In the genomic region with DNA sequence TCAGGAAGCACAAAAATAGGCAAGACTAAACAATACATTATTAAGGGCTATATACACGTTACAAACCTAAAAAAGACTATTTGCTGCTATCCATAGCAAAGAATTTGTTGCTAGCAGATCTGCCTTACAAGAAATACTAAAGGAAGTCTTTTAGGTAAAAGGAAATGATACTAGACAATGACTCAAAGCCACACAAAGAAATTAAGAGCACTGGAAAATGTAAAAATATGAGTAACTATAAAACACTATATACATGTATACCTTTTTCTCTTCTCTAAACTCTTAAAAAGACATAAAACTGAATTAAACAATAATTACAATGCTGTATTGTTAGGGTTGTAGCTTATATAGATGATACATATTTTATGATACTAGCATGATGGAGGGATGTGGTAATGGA, we compare ENCODE assay signal across 21 cellular contexts. TPM values are rescaled to one million over a fixed set of nuclear protein-coding genes. Genes with fewer than 3 reads are reported as not detected.
DNase-seq lines count a peak whose midpoint lies in the region; ATAC-seq, FAIRE-seq and TF ChIP-seq lines count a peak whose summit lies in the region.
"Had no signal": no experiment of that assay in that cellular context is flagged by ENCODE, and none has a peak within 500 bp of the region (broad histone marks: within the 10 kb centered on the region; RNA-seq: fewer than 3 reads in every experiment).

No MANE protein-coding gene starts in this region.

- H2AFZ ChIP-seq in SU-DHL-6 (ENCODE audit: low read depth, low read length, severe bottlenecking), result no peak overlapping the region

- intact Hi-C loops in activated CD8-positive, alpha-beta T cell treated with anti-CD3 and anti-CD28 coated beads for 36 hours (cut with micrococcal nuclease), result no loop called here
- intact Hi-C loops in sciatic nerve (cut with DNase I), result no loop called here

- no peak overlapping the region for H3K9ac ChIP-seq in SU-DHL-6 (ENCODE audit: low read length)

- H3K4me3 ChIP-seq in SU-DHL-6 (ENCODE audit: insufficient read depth, low read length, poor library complexity, severe bottlenecking) (no peak overlapping the region), bronchial epithelial cell (ENCODE audit: low read depth, low read length) (no peak overlapping the region)
- H3K4me3 ChIP-seq: K562 had no signal

- no peaks in the 10 kb centered on the region for H4K20me1 ChIP-seq in SU-DHL-6 (ENCODE audit: low read depth, low read length)

- peak; percentile 45 for ATAC-seq in activated CD8-positive, alpha-beta T cell treated with anti-CD3 and anti-CD28 coated beads for 36 hours
- no peak for ATAC-seq in activated CD8-positive, alpha-beta T cell treated with anti-CD3 and anti-CD28 coated beads, Interleukin-2, amount 10 ng/mL, durations not matched to agents 7 days and 5 days
- ATAC-seq in sciatic nerve, result no peak
- ATAC-seq: K562 had no signal

- peaks cover 93% of the 10 kb centered on the region for H3K79me2 ChIP-seq in SU-DHL-6 (ENCODE audit: insufficient read depth, low read length)

- FAIRE-seq in bronchial epithelial cell (lab: Jason Lieb, UNC), result no peak
- FAIRE-seq: H54, K562, RCC 7860 had no signal

- no peak overlapping the region for H3K4me3 Mint-ChIP-seq in activated CD8-positive, alpha-beta T cell treated with anti-CD3 and anti-CD28 coated beads for 36 hours
- H3K4me3 Mint-ChIP-seq in activated CD8-positive, alpha-beta T cell treated with anti-CD3 and anti-CD28 coated beads, Interleukin-2, amount 10 ng/mL, durations not matched to agents 7 days and 5 days, result no peak overlapping the region
- H3K4me3 Mint-ChIP-seq: CD4-positive, CD25-positive, alpha-beta regulatory T cell had no signal

- peaks cover 12% of the 10 kb centered on the region; the same call in 1 of the 2 replicates for H3K36me3 ChIP-seq in SU-DHL-6 (ENCODE audit: low read length)
- no peaks in the 10 kb centered on the region for H3K36me3 ChIP-seq in bronchial epithelial cell (ENCODE audit: control insufficient read depth, insufficient read depth, low read length)

- peak overlapping the region; percentile 72 for H3K27ac Mint-ChIP-seq in activated CD8-positive, alpha-beta T cell treated with anti-CD3 and anti-CD28 coated beads for 36 hours
- no peak overlapping the region for H3K27ac Mint-ChIP-seq in activated CD8-positive, alpha-beta T cell treated with anti-CD3 and anti-CD28 coated beads, Interleukin-2, amount 10 ng/mL, durations not matched to agents 7 days and 5 days
- H3K27ac Mint-ChIP-seq: CD4-positive, CD25-positive, alpha-beta regulatory T cell had no signal

- H3K27me3 Mint-ChIP-seq in activated CD8-positive, alpha-beta T cell treated with anti-CD3 and anti-CD28 coated beads for 36 hours, result no peaks in the 10 kb centered on the region
- no peaks in the 10 kb centered on the region for H3K27me3 Mint-ChIP-seq in activated CD8-positive, alpha-beta T cell treated with anti-CD3 and anti-CD28 coated beads, Interleukin-2, amount 10 ng/mL, durations not matched to agents 7 days and 5 days (ENCODE audit: low read depth)
- H3K27me3 Mint-ChIP-seq: CD4-positive, CD25-positive, alpha-beta regulatory T cell had no signal

- H3F3A ChIP-seq in SU-DHL-6 (ENCODE audit: insufficient read depth), result peaks cover 16% of the 10 kb centered on the region; the same call in 1 of the 2 replicates

- no peaks in the 10 kb centered on the region for H3K9me2 ChIP-seq in SU-DHL-6 (replicated peaks; ENCODE audit: insufficient read depth, low read length)

- peaks cover 17% of the 10 kb centered on the region for H3K9me3 Mint-ChIP-seq in activated CD8-positive, alpha-beta T cell treated with anti-CD3 and anti-CD28 coated beads for 36 hours
- H3K9me3 Mint-ChIP-seq in activated CD8-positive, alpha-beta T cell treated with anti-CD3 and anti-CD28 coated beads, Interleukin-2, amount 10 ng/mL, durations not matched to agents 7 days and 5 days (ENCODE audit: insufficient read depth), result peaks cover 17% of the 10 kb centered on the region

- H3K27me3 ChIP-seq in SU-DHL-6 (ENCODE audit: low read length) (no peaks in the 10 kb centered on the region), bronchial epithelial cell (ENCODE audit: control insufficient read depth, insufficient read depth, low read length) (no peaks in the 10 kb centered on the region)

- CTCF ChIA-PET in activated CD8-positive, alpha-beta T cell treated with anti-CD3 and anti-CD28 coated beads for 36 hours (lab: Charles Lee), result no interaction called here
- CTCF ChIA-PET in activated CD8-positive, alpha-beta T cell treated with anti-CD3 and anti-CD28 coated beads, Interleukin-2, amount 10 ng/mL, durations not matched to agents 7 days and 5 days (lab: Charles Lee), result no interaction called here

- H3K4me2 ChIP-seq in SU-DHL-6 (ENCODE audit: low read depth, low read length, poor library complexity, severe bottlenecking), result peak overlapping the region; percentile 24

- peaks cover 19% of the 10 kb centered on the region for H3K4me1 Mint-ChIP-seq in activated CD8-positive, alpha-beta T cell treated with anti-CD3 and anti-CD28 coated beads for 36 hours (ENCODE audit: low read depth)
- H3K4me1 Mint-ChIP-seq in activated CD8-positive, alpha-beta T cell treated with anti-CD3 and anti-CD28 coated beads, Interleukin-2, amount 10 ng/mL, durations not matched to agents 7 days and 5 days (ENCODE audit: low read depth), result peaks cover 9% of the 10 kb centered on the region

- H3K36me3 Mint-ChIP-seq in activated CD8-positive, alpha-beta T cell treated with anti-CD3 and anti-CD28 coated beads for 36 hours (ENCODE audit: low read depth), result peaks cover 12% of the 10 kb centered on the region
- H3K36me3 Mint-ChIP-seq in activated CD8-positive, alpha-beta T cell treated with anti-CD3 and anti-CD28 coated beads, Interleukin-2, amount 10 ng/mL, durations not matched to agents 7 days and 5 days (ENCODE audit: low read depth), result peaks cover 4% of the 10 kb centered on the region
- H3K36me3 Mint-ChIP-seq: CD4-positive, CD25-positive, alpha-beta regulatory T cell had no signal

- TF ChIP-seq CTCF in activated CD8-positive, alpha-beta T cell treated with anti-CD3 and anti-CD28 coated beads for 36 hours (IDR thresholded peaks at IDR 0.05), result no peak
- no peak for TF ChIP-seq CTCF in SU-DHL-6 (IDR thresholded peaks at IDR 0.05; ENCODE audit: insufficient read depth, low read length, poor library complexity, severe bottlenecking)
- no peak for TF ChIP-seq CTCF in bronchial epithelial cell (IDR thresholded peaks at IDR 0.05; ENCODE audit: insufficient read depth, low read length, severe bottlenecking)

- peak overlapping the region; percentile 37; the same call in 1 of the 2 replicates for H3K27ac ChIP-seq in SU-DHL-6 (ENCODE audit: low read depth, low read length)

- no peak for DNase-seq in activated CD8-positive, alpha-beta T cell treated with anti-CD3 and anti-CD28 coated beads for 36 hours
- DNase-seq in activated CD8-positive, alpha-beta T cell treated with anti-CD3 and anti-CD28 coated beads, Interleukin-2, amount 10 ng/mL, durations not matched to agents 7 days and 5 days, result no peak
- DNase-seq in CD1c-positive myeloid dendritic cell (ENCODE audit: extremely low spot score) (peak; percentile 10), bronchial epithelial cell (ENCODE audit: low read depth) (peak; percentile 8), SIG-M5 treated with dmso at 0.1 percent for 504 hours (lab: John Stamatoyannopoulos, UW; ENCODE audit: unreplicated experiment) (no peak), sciatic nerve (ENCODE audit: low spot score) (no peak), SW 1271 (lab: John Stamatoyannopoulos, UW) (no peak)
- DNase-seq: AML-193; Caco-2; CD4-positive, CD25-positive, alpha-beta regulatory T cell; DMS53; NCI-H1048; NCI-H146; NCI-H2081 treated with DMSO at 0.1 percent for 48 hours; NCI-H2227 treated with DMSO at 0.1 percent for 48 hours; NCI-H524; Right ventricle myocardium superior had no signal

- H3K9me3 ChIP-seq in SU-DHL-6 (ENCODE audit: insufficient read depth, low read length), result peaks cover 13% of the 10 kb centered on the region; the same call in 1 of the 2 replicates

- POLR2A ChIA-PET in activated CD8-positive, alpha-beta T cell treated with anti-CD3 and anti-CD28 coated beads for 36 hours (lab: Charles Lee), result no interaction called here
- POLR2A ChIA-PET in activated CD8-positive, alpha-beta T cell treated with anti-CD3 and anti-CD28 coated beads, Interleukin-2, amount 10 ng/mL, durations not matched to agents 7 days and 5 days (lab: Charles Lee), result no interaction called here

RNA-seq across cellular contexts. Expression of gene SLC9A7, which starts 25.7 kb away (rescaled TPM):
- total RNA-seq in activated CD8-positive, alpha-beta T cell treated with anti-CD3 and anti-CD28 coated beads for 36 hours, result 10 to 100 TPM; 16.9 to 17.0 TPM
- total RNA-seq in activated CD8-positive, alpha-beta T cell treated with anti-CD3 and anti-CD28 coated beads, Interleukin-2, amount 10 ng/mL, durations not matched to agents 7 days and 5 days, result 1 to 10 TPM; 3.3 to 3.8 TPM
- total RNA-seq in bronchial epithelial cell (8.2 and 15.0 TPM in 2 replicates), sciatic nerve (6.5 TPM)

Comparison
In these comparisons a context has a peak if more than half of its experiments do, and no peak if none do; other contexts are left out.
1. DNase-seq: peak in CD1c-positive myeloid dendritic cell (single experiment) and bronchial epithelial cell (single experiment); none in activated CD8-positive, alpha-beta T cell treated with anti-CD3 and anti-CD28 coated beads for 36 hours (single experiment), activated CD8-positive, alpha-beta T cell treated with anti-CD3 and anti-CD28 coated beads, Interleukin-2, amount 10 ng/mL, durations not matched to agents 7 days and 5 days (single experiment), SIG-M5 treated with dmso at 0.1 percent for 504 hours (single experiment), sciatic nerve (single experiment) and SW 1271 (0 of 2).